ENCODE assay signal across 24 cellular contexts in the genomic region with DNA sequence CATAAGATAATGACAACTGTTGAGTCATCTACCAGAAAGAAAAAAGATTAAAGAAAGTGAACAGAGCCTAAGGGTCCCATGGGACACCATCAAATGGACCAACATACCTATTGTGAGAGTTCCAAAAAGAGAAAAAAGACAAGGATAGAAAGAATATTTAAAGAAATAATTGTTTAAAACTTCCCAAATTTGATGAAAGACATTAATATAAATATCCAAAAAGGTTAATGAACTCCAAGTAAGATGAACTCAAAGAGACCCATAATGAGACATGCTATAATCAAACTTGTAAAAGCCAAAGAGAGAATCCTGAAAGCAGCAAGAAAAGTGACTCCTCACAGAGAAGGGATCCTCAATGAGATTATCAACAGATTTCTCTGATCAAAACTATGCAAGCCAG.
"Had no signal": no experiment of that assay in that cellular context is flagged by ENCODE, and none has a peak within 500 bp of the region (broad histone marks: within the 10 kb centered on the region; RNA-seq: fewer than 3 reads in every experiment).

No MANE protein-coding gene starts in this region.

- H3K27ac ChIP-seq: stomach, suprapubic skin, testis, thoracic aorta, thyroid gland, tibial artery, tibial nerve, transverse colon, upper lobe of left lung, upper lobe of right lung, uterus, vagina had no signal

- H3K4me3 ChIP-seq: stomach, suprapubic skin, testis, thoracic aorta, thyroid gland, tibial artery, tibial nerve, transverse colon, upper lobe of left lung, upper lobe of right lung, uterus, vagina had no signal

- H3K4me1 ChIP-seq: suprapubic skin, testis, thyroid gland, tibial artery, tibial nerve, transverse colon, upper lobe of left lung, upper lobe of right lung, uterus, vagina had no signal

- H3K9me3 ChIP-seq: suprapubic skin, testis, thoracic aorta, thyroid gland, tibial artery, transverse colon, upper lobe of left lung, upper lobe of right lung, uterus, vagina had no signal

- DNase-seq: stimulated activated CD4-positive, alpha-beta T cell treated with anti-CD3 and anti-CD28 coated beads, Interleukin-2, amount 100 ng/mL, for 48 hours; stimulated activated CD4-positive, alpha-beta T cell treated with anti-CD3 and anti-CD28 coated beads, Interleukin-4, amount 100 ng/mL, for 1 hour; stimulated activated CD4-positive, alpha-beta T cell treated with anti-CD3 and anti-CD28 coated beads, Interleukin-4, amount 100 ng/mL, for 24 hours; stimulated activated CD4-positive, alpha-beta T cell treated with anti-CD3 and anti-CD28 coated beads, Interleukin-4, amount 100 ng/mL, for 4 hours; stimulated activated CD8-positive, alpha-beta memory T cell treated with anti-CD3 and anti-CD28 coated beads, Interleukin-4, amount 100 ng/mL, for 48 hours; stimulated activated naive B cell treated with anti-CD40 and anti-IgM and Interleukin-4, amounts not matched to agents 10 μg/mL and 1 μg/mL and 100 μg/mL, for 72 hours; stimulated activated naive CD4-positive, alpha-beta T cell; stimulated activated naive CD4-positive, alpha-beta T cell treated with Interleukin-2 at 50 U/mL for 16 hours; stimulated activated naive CD8-positive, alpha-beta T cell treated with anti-CD3 and anti-CD28 coated beads, Interleukin-15, amount 100 ng/mL, for 72 hours; stimulated activated naive CD8-positive, alpha-beta T cell treated with anti-CD3 and anti-CD28 coated beads, Interleukin-15, Interleukin-2, amounts not matched to agents 100 U/mL and 50 U/mL, for 24 hours; stomach; substantia nigra; testis; thyroid gland; tibial artery; transverse colon; trophoblast cell; upper lobe of left lung; upper lobe of right lung; uterus had no signal

- H3K36me3 ChIP-seq: stomach, suprapubic skin, thoracic aorta, thyroid gland, tibial artery, tibial nerve, transverse colon, upper lobe of left lung, upper lobe of right lung, uterus, vagina had no signal

- H3K27me3 ChIP-seq: stomach, suprapubic skin, testis, thyroid gland, tibial artery, tibial nerve, upper lobe of left lung, upper lobe of right lung, uterus, vagina had no signal
